ENCODE assay signal across 8 cellular contexts in genomic region chr10:47024399-47025252, GRCh38.
A peak's percentile ranks its signal among the peaks of the same experiment; 100 is the strongest.
DNase-seq lines count a peak whose midpoint lies in the region; ATAC-seq, FAIRE-seq and TF ChIP-seq lines count a peak whose summit lies in the region.

No MANE protein-coding gene starts in this region.

- CTCF ChIA-PET in activated CD4-positive, alpha-beta memory T cell treated with anti-CD3 and anti-CD28 coated beads for 36 hours (lab: Charles Lee), result interaction anchor here (0.5 to 4.4 kb wide), 32 partner anchors 9 to 353 kb away, joined by 3 to 85 read pairs (median 4); no protein-coding TSS in a partner anchor

- H3K36me3 Mint-ChIP-seq in activated CD4-positive, alpha-beta memory T cell treated with anti-CD3 and anti-CD28 coated beads for 36 hours, result no peaks in the 10 kb centered on the region

- H3K9me3 Mint-ChIP-seq in activated CD4-positive, alpha-beta memory T cell treated with anti-CD3 and anti-CD28 coated beads for 36 hours, result no peaks in the 10 kb centered on the region

- intact Hi-C loops in activated CD4-positive, alpha-beta memory T cell treated with anti-CD3 and anti-CD28 coated beads for 36 hours (cut with micrococcal nuclease), result loop anchor here (1.0 kb wide), 2 partner anchors 288 to 316 kb away; no protein-coding TSS in a partner anchor

- peak; percentile 95 for DNase-seq in D721Med (ENCODE audit: insufficient read length, low spot score)
- DNase-seq in NCI-H2171 treated with DMSO at 0.1 percent for 48 hours (lab: John Stamatoyannopoulos, UW), result peak; percentile 58
- DNase-seq in activated CD4-positive, alpha-beta memory T cell treated with anti-CD3 and anti-CD28 coated beads for 36 hours, result peak; percentile 79
- peak; percentile 80 for DNase-seq in ecto neural progenitor cell (ENCODE audit: low spot score)
- peak; percentile 74 for DNase-seq in medulla oblongata (ENCODE audit: extremely low spot score)
- peak; percentile 27 to 53 for DNase-seq in stimulated activated CD8-positive, alpha-beta memory T cell treated with anti-CD3 and anti-CD28 coated beads, Interleukin-15, amount 100 ng/mL, for 48 hours (ENCODE audit: low read depth in 2 of 2)

- H3K4me1 Mint-ChIP-seq in activated CD4-positive, alpha-beta memory T cell treated with anti-CD3 and anti-CD28 coated beads for 36 hours (ENCODE audit: low read depth), result no peaks in the 10 kb centered on the region

- ATAC-seq in GM21737 (IDR thresholded peaks at IDR 0.05; ENCODE audit: unreplicated experiment) (peak; percentile 50), HG02759 (IDR thresholded peaks at IDR 0.05; ENCODE audit: unreplicated experiment) (no peak)

- peak; percentile 91 for TF ChIP-seq CTCF in D721Med (IDR thresholded peaks at IDR 0.05; ENCODE audit: insufficient read depth, missing control alignments)

- no peak for FAIRE-seq in D721Med (lab: Jason Lieb, UNC)

- no peak overlapping the region for H3K4me3 Mint-ChIP-seq in activated CD4-positive, alpha-beta memory T cell treated with anti-CD3 and anti-CD28 coated beads for 36 hours

- peaks cover 5% of the 10 kb centered on the region for H3K27me3 Mint-ChIP-seq in activated CD4-positive, alpha-beta memory T cell treated with anti-CD3 and anti-CD28 coated beads for 36 hours

- POLR2A ChIA-PET in activated CD4-positive, alpha-beta memory T cell treated with anti-CD3 and anti-CD28 coated beads for 36 hours (lab: Charles Lee), result no interaction called here

- no peak overlapping the region for H3K27ac Mint-ChIP-seq in activated CD4-positive, alpha-beta memory T cell treated with anti-CD3 and anti-CD28 coated beads for 36 hours

Comparison
In these comparisons a context has a peak if more than half of its experiments do, and no peak if none do; other contexts are left out.
1. DNase-seq: peak in every context shown above with its lines; median percentile 95 in D721Med; 80 in ecto neural progenitor cell; 79 in activated CD4-positive, alpha-beta memory T cell treated with anti-CD3 and anti-CD28 coated beads for 36 hours; 74 in medulla oblongata; 58 in NCI-H2171 treated with DMSO at 0.1 percent for 48 hours; 40 in stimulated activated CD8-positive, alpha-beta memory T cell treated with anti-CD3 and anti-CD28 coated beads, Interleukin-15, amount 100 ng/mL, for 48 hours.